ENCODE assay signal across 8 cellular contexts in the genomic region with DNA sequence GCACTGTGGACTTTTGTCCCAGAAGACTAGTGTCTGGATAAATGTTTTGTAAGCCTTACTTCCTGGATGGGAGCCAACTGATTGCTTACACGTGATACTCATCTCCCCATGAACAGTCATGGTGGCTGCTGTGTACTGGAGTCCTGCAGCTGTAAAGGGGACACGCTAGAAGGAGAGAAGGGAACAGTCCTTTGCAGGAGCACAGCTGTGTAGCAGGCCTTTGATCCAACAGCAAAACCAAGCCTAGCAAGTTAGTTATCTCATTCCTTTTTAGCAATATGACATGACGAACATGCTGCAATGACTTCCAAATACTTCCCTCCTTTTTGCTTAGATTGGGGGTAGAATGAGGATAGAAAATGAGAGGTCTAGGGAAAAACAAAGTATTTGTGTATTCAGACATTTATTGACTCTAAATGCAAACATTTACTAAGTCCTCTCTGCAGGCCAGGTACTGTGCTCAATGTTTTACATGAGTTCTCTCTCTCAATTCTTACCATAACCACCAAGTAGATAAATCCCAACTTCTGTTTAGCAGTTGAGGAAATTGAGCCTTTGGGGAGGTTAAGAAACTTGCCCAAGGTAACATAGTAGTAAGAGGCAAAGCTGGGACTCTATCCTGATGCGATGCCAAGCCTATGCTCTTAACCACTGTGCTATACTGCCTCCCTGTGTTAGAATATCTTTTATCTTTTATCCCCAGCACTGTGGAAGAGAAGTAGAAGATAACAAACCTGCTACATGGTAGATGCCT. TPM values are rescaled to one million over a fixed set of nuclear protein-coding genes. Genes with fewer than 3 reads are reported as not detected.
DNase-seq lines count a peak whose midpoint lies in the region; ATAC-seq, FAIRE-seq and TF ChIP-seq lines count a peak whose summit lies in the region.

No MANE protein-coding gene starts in this region.

- peak; percentile 74 for FAIRE-seq in GM12891 (lab: Jason Lieb, UNC)

- TF ChIP-seq CTCF in AG04450 (IDR thresholded peaks at IDR 0.05; ENCODE audit: low read depth, low read length) = peak; percentile 42
- TF ChIP-seq CTCF in WTC11 (IDR thresholded peaks at IDR 0.05) = no peak
- peak; percentile 56 for TF ChIP-seq CTCF in left ventricle myocardium inferior (IDR thresholded peaks at IDR 0.05; ENCODE audit: borderline replicate concordance)

- no peaks in the 10 kb centered on the region; the same call in 1 of the 2 replicates for H3K9me3 Mint-ChIP-seq in WTC11
- no peaks in the 10 kb centered on the region for H3K9me3 Mint-ChIP-seq in stimulated activated naive B cell treated with anti-CD40 and anti-IgM and Interleukin-4, amounts not matched to agents 10 μg/mL and 1 μg/mL and 100 μg/mL, for 72 hours

- peaks cover 21% of the 10 kb centered on the region for H3K4me1 Mint-ChIP-seq in WTC11
- peaks cover 14 to 27% of the 10 kb centered on the region in 2 donors for H3K4me1 Mint-ChIP-seq in stimulated activated naive B cell treated with anti-CD40 and anti-IgM and Interleukin-4, amounts not matched to agents 10 μg/mL and 1 μg/mL and 100 μg/mL, for 72 hours

- H3K27me3 Mint-ChIP-seq in WTC11 (ENCODE audit: low read depth) = no peaks in the 10 kb centered on the region
- H3K27me3 Mint-ChIP-seq in stimulated activated naive B cell treated with anti-CD40 and anti-IgM and Interleukin-4, amounts not matched to agents 10 μg/mL and 1 μg/mL and 100 μg/mL, for 72 hours = peaks cover 46 to 69% of the 10 kb centered on the region in 2 donors

- no peaks in the 10 kb centered on the region for H3K27me3 ChIP-seq in AG04450 (ENCODE audit: control insufficient read depth, insufficient read depth, low read length)
- no peaks in the 10 kb centered on the region for H3K27me3 ChIP-seq in left ventricle myocardium inferior (ENCODE audit: low read depth)

- H3K9me3 ChIP-seq in AG04450 (ENCODE audit: control insufficient read depth, insufficient read depth, low read length) (no peaks in the 10 kb centered on the region; the same call in 1 of the 2 replicates), left ventricle myocardium inferior (replicated peaks) (no peaks in the 10 kb centered on the region)

- peak; percentile 90 for ATAC-seq in WTC11
- ATAC-seq in stimulated activated naive B cell treated with anti-CD40 and anti-IgM and Interleukin-4, amounts not matched to agents 10 μg/mL and 1 μg/mL and 100 μg/mL, for 72 hours (replicated peaks) = peak; percentile 68 to 79
- no peak for ATAC-seq in HG03354 (IDR thresholded peaks at IDR 0.05; ENCODE audit: poor library complexity, severe bottlenecking, unreplicated experiment)

- H3K36me3 Mint-ChIP-seq in WTC11 = no peaks in the 10 kb centered on the region
- H3K36me3 Mint-ChIP-seq in stimulated activated naive B cell treated with anti-CD40 and anti-IgM and Interleukin-4, amounts not matched to agents 10 μg/mL and 1 μg/mL and 100 μg/mL, for 72 hours = no peaks in the 10 kb centered on the region

- intact Hi-C loops in left ventricle myocardium inferior (cut with micrococcal nuclease) = loop anchor here (10.0 kb wide), 1 partner anchor 154 kb away; no protein-coding TSS in a partner anchor

- H3K27ac Mint-ChIP-seq in WTC11 = no peak overlapping the region
- H3K27ac Mint-ChIP-seq in stimulated activated naive B cell treated with anti-CD40 and anti-IgM and Interleukin-4, amounts not matched to agents 10 μg/mL and 1 μg/mL and 100 μg/mL, for 72 hours = no peak overlapping the region

- no peak overlapping the region for H3K4me3 ChIP-seq in AG04450 (ENCODE audit: low read depth, low read length)
- H3K4me3 ChIP-seq in left ventricle myocardium inferior = no peak overlapping the region

- H3K27ac ChIP-seq in AG04450 (ENCODE audit: low read depth, low read length) (no peak overlapping the region), left ventricle myocardium inferior (replicated peaks) (peak overlapping the region; percentile 75)

- H3K4me1 ChIP-seq in left ventricle myocardium inferior = peaks cover 40% of the 10 kb centered on the region

- H3K4me3 Mint-ChIP-seq in WTC11 = no peak overlapping the region
- no peak overlapping the region for H3K4me3 Mint-ChIP-seq in stimulated activated naive B cell treated with anti-CD40 and anti-IgM and Interleukin-4, amounts not matched to agents 10 μg/mL and 1 μg/mL and 100 μg/mL, for 72 hours

- POLR2A ChIA-PET in AG04450 (lab: Yijun Ruan, JAX) (no interaction called here), WTC11 (lab: Charles Lee) (no interaction called here)

- TF ChIP-seq POLR2A in GM12891 (IDR thresholded peaks at IDR 0.05; ENCODE audit: low read depth, low read length) = no peak

- DNase-seq in AG04450 (ENCODE audit: low read depth, low spot score) (no peak), GM12891 (ENCODE audit: insufficient read length, low spot score) (no peak), NCI-H146 (lab: John Stamatoyannopoulos, UW) (peak; percentile 63), WTC11 (ENCODE audit: low spot score) (no peak), left ventricle myocardium inferior (no peak)
- DNase-seq in stimulated activated naive B cell treated with anti-CD40 and anti-IgM and Interleukin-4, amounts not matched to agents 10 μg/mL and 1 μg/mL and 100 μg/mL, for 72 hours = no peak
- no peak for DNase-seq in stimulated activated CD4-positive, alpha-beta T cell treated with anti-CD3 and anti-CD28 coated beads, Interleukin-4, amount 100 ng/mL, for 1 hour

- H3K36me3 ChIP-seq in left ventricle myocardium inferior = no peaks in the 10 kb centered on the region

- CTCF ChIA-PET in AG04450 (lab: Charles Lee) (interaction anchor here (0.9 to 1.7 kb wide), 6 partner anchors 115 to 198 kb away, joined by 3 to 6 read pairs (median 4); a partner anchor contains a TSS), WTC11 (lab: Charles Lee) (interaction anchor here (0.6 to 1.0 kb wide), 3 partner anchors 163 to 166 kb away, joined by 3 to 5 read pairs (median 3); no protein-coding TSS in a partner anchor)

TF ChIP-seq in GM12891, 5 proteins besides CTCF, POLR2A, EP300 and RAD21:
- TF ChIP-seq POU2F2 (IDR thresholded peaks at IDR 0.05; ENCODE audit: low read depth, low read length) = no peak

TF ChIP-seq in WTC11, 78 proteins besides CTCF, POLR2A, EP300 and RAD21:
- TF ChIP-seq FOXJ3 (CRISPR knock-in tag; IDR thresholded peaks at IDR 0.05; ENCODE audit: borderline replicate concordance) (no peak), GABPB1 (CRISPR knock-in tag; IDR thresholded peaks at IDR 0.05) (peak; percentile 39; the same call in 1 of the 2 replicates)

RNA-seq across cellular contexts. Expression of a gene that starts 55.4 kb away (rescaled TPM):
- not detected in 2 replicates for polyA plus RNA-seq in AG04450 (2011; rRNA removed)
- not detected in 2 replicates for polyA minus RNA-seq in AG04450 (2011; rRNA and poly(A)+ RNA removed)
- 0.15 TPM for polyA plus RNA-seq in GM12891 (2012; ENCODE audit: low read depth, missing spikeins)
- total RNA-seq in WTC11 (2021) (0.11 to 0.50 TPM (median 0.16 TPM) in 3 replicates), left ventricle myocardium inferior (0.77 TPM)
